ENCODE assay signal across 14 cellular contexts in genomic region chr5:26553079-26553478, GRCh38.
DNase-seq lines count a peak whose midpoint lies in the region; ATAC-seq, FAIRE-seq and TF ChIP-seq lines count a peak whose summit lies in the region.
"Had no signal": no experiment of that assay in that cellular context is flagged by ENCODE, and none has a peak within 500 bp of the region (broad histone marks: within the 10 kb centered on the region; RNA-seq: fewer than 3 reads in every experiment).

No MANE protein-coding gene starts in this region.

- POLR2A ChIA-PET in naive thymus-derived CD8-positive, alpha-beta T cell (lab: Charles Lee), result no interaction called here

- FAIRE-seq in frontal cortex (lab: Jason Lieb, UNC), result no peak

- peaks cover 0 to 26% (median 15%) of the 10 kb centered on the region in 9 donors for H3K9me3 Mint-ChIP-seq in naive thymus-derived CD8-positive, alpha-beta T cell
- H3K9me3 Mint-ChIP-seq: nephron had no signal

- no peak for TF ChIP-seq CTCF in epithelial cell of proximal tubule (conservative IDR thresholded peaks at IDR 0.05; ENCODE audit: low read depth, low read length)

- H3K27me3 Mint-ChIP-seq in naive thymus-derived CD8-positive, alpha-beta T cell, result no peaks in the 10 kb centered on the region
- H3K27me3 Mint-ChIP-seq: stimulated activated naive B cell treated with anti-CD40 and anti-IgM and Interleukin-4, amounts not matched to agents 10 μg/mL and 1 μg/mL and 100 μg/mL, for 72 hours had no signal

- no peak for ATAC-seq in HG02884 (IDR thresholded peaks at IDR 0.05; ENCODE audit: unreplicated experiment)
- ATAC-seq in naive thymus-derived CD8-positive, alpha-beta T cell, result no peak
- ATAC-seq: body of pancreas; stimulated activated naive B cell treated with anti-CD40 and anti-IgM and Interleukin-4, amounts not matched to agents 10 μg/mL and 1 μg/mL and 100 μg/mL, for 72 hours had no signal

- no peak overlapping the region for H3K27ac Mint-ChIP-seq in naive thymus-derived CD8-positive, alpha-beta T cell
- H3K27ac Mint-ChIP-seq: immature natural killer cell; nephron; stimulated activated naive B cell treated with anti-CD40 and anti-IgM and Interleukin-4, amounts not matched to agents 10 μg/mL and 1 μg/mL and 100 μg/mL, for 72 hours had no signal

- no peak overlapping the region for H3K4me3 Mint-ChIP-seq in naive thymus-derived CD8-positive, alpha-beta T cell
- H3K4me3 Mint-ChIP-seq: immature natural killer cell; nephron; stimulated activated naive B cell treated with anti-CD40 and anti-IgM and Interleukin-4, amounts not matched to agents 10 μg/mL and 1 μg/mL and 100 μg/mL, for 72 hours had no signal

- H3K4me1 Mint-ChIP-seq in naive thymus-derived CD8-positive, alpha-beta T cell, result no peaks in the 10 kb centered on the region
- H3K4me1 Mint-ChIP-seq: immature natural killer cell; nephron; stimulated activated naive B cell treated with anti-CD40 and anti-IgM and Interleukin-4, amounts not matched to agents 10 μg/mL and 1 μg/mL and 100 μg/mL, for 72 hours had no signal

- DNase-seq in DMS53 (lab: John Stamatoyannopoulos, UW), result peak; percentile 99
- peak; percentile 98 for DNase-seq in NCI-H1417 treated with DMSO at 0.1 percent for 48 hours (lab: John Stamatoyannopoulos, UW)
- peak; percentile 100 for DNase-seq in NCI-H748 treated with DMSO at 0.1 percent for 48 hours (lab: John Stamatoyannopoulos, UW)
- peak; percentile 29 for DNase-seq in epithelial cell of proximal tubule (ENCODE audit: low read depth)
- DNase-seq in Kasumi-1 (lab: John Stamatoyannopoulos, UW), result no peak
- DNase-seq in naive thymus-derived CD8-positive, alpha-beta T cell, result no peak
- DNase-seq in frontal cortex (ENCODE audit: low spot score in 2 of 2), result no peak
- DNase-seq: body of pancreas; immature natural killer cell; stimulated activated naive B cell treated with anti-CD40 and anti-IgM and Interleukin-4, amounts not matched to agents 10 μg/mL and 1 μg/mL and 100 μg/mL, for 72 hours had no signal

- no peak overlapping the region for H3K4me3 ChIP-seq in epithelial cell of proximal tubule (ENCODE audit: low read depth, low read length)
- H3K4me3 ChIP-seq: BLaER1 treated with 17β-estradiol and CSF1 and Interleukin-3, amounts not matched to agents 10 nM and 100 nM; body of pancreas; esophagus muscularis mucosa had no signal

- H3K36me3 Mint-ChIP-seq in naive thymus-derived CD8-positive, alpha-beta T cell, result no peaks in the 10 kb centered on the region
- H3K36me3 Mint-ChIP-seq: immature natural killer cell; stimulated activated naive B cell treated with anti-CD40 and anti-IgM and Interleukin-4, amounts not matched to agents 10 μg/mL and 1 μg/mL and 100 μg/mL, for 72 hours had no signal

Comparison
In these comparisons a context has a peak if more than half of its experiments do, and no peak if none do; other contexts are left out.
1. DNase-seq: peak in DMS53 (single experiment), NCI-H1417 treated with DMSO at 0.1 percent for 48 hours (single experiment), NCI-H748 treated with DMSO at 0.1 percent for 48 hours (single experiment) and epithelial cell of proximal tubule (single experiment); none in Kasumi-1 (0 of 2), naive thymus-derived CD8-positive, alpha-beta T cell (0 of 10) and frontal cortex (0 of 2).